1 cellular context compared by ENCODE assay signal in genomic region chr5:135973323-135974018, GRCh38.
A peak's percentile ranks its signal among the peaks of the same experiment; 100 is the strongest.
TF ChIP-seq lines count a peak whose summit lies in the region.

No MANE protein-coding gene starts in this region.

TF ChIP-seq in HepG2, 621 proteins besides CTCF, POLR2A, EP300 and RAD21 (continued from another document and continues in another):
- TF ChIP-seq TIGD3 (CRISPR knock-in tag; IDR thresholded peaks at IDR 0.05; ENCODE audit: borderline replicate concordance) (no peak), ZNF784 (CRISPR knock-in tag; IDR thresholded peaks at IDR 0.05; ENCODE audit: borderline replicate concordance) (peak; percentile 36; the same call in 1 of the 2 replicates), ZNF430 (CRISPR knock-in tag; IDR thresholded peaks at IDR 0.05) (peak; percentile 82), MTERF4 (CRISPR knock-in tag; IDR thresholded peaks at IDR 0.05) (no peak), GABPB1 (CRISPR knock-in tag; IDR thresholded peaks at IDR 0.05) (peak; percentile 34; the same call in 1 of the 2 replicates), XBP1 (CRISPR knock-in tag; IDR thresholded peaks at IDR 0.05) (no peak), SIX4 (CRISPR knock-in tag; IDR thresholded peaks at IDR 0.05) (peak; percentile 62; the same call in 1 of the 2 replicates), CREB1 (IDR thresholded peaks at IDR 0.05) (0 out of 2 replicates have a peak, but pooled peaks have one; percentile 47), CREB1 (CRISPR knock-in tag; IDR thresholded peaks at IDR 0.05) (peak; percentile 76), ZNF18 (CRISPR knock-in tag; IDR thresholded peaks at IDR 0.05; ENCODE audit: insufficient replicate concordance) (no peak), ZNF407 (CRISPR knock-in tag; IDR thresholded peaks at IDR 0.05; ENCODE audit: not compliant biosample characterization) (no peak), ZNF3 (CRISPR knock-in tag; IDR thresholded peaks at IDR 0.05) (peak; percentile 99), RNF219 (CRISPR knock-in tag; IDR thresholded peaks at IDR 0.05) (peak; percentile 39; the same call in 1 of the 2 replicates), ZMYM4 (CRISPR knock-in tag; IDR thresholded peaks at IDR 0.05) (peak; percentile 96), ZNF317 (CRISPR knock-in tag; IDR thresholded peaks at IDR 0.05) (peak; percentile 67; the same call in 1 of the 2 replicates), SMYD3 (CRISPR knock-in tag; IDR thresholded peaks at IDR 0.05) (peak; percentile 94), ZNF775 (CRISPR knock-in tag; IDR thresholded peaks at IDR 0.05; ENCODE audit: borderline replicate concordance) (0 out of 2 replicates have a peak, but pooled peaks have one; percentile 51), ZNF343 (CRISPR knock-in tag; IDR thresholded peaks at IDR 0.05) (peak; percentile 41; the same call in 1 of the 2 replicates), ZNF234 (CRISPR knock-in tag; conservative IDR thresholded peaks at IDR 0.05) (no peak), ZFP1 (CRISPR knock-in tag; IDR thresholded peaks at IDR 0.05) (peak; percentile 75; the same call in 1 of the 2 replicates), MEF2D (CRISPR knock-in tag; IDR thresholded peaks at IDR 0.05) (peak; percentile 78; the same call in 1 of the 2 replicates), TERF1 (CRISPR knock-in tag; IDR thresholded peaks at IDR 0.05) (no peak), ZNF441 (CRISPR knock-in tag; IDR thresholded peaks at IDR 0.05; ENCODE audit: borderline replicate concordance) (peak; percentile 80), ZNF350 (CRISPR knock-in tag; IDR thresholded peaks at IDR 0.05; ENCODE audit: borderline replicate concordance, low read depth) (peak; percentile 53; the same call in 1 of the 2 replicates), ZNF629 (CRISPR knock-in tag; conservative IDR thresholded peaks at IDR 0.05) (peak; percentile 75), PHF8 (CRISPR knock-in tag; IDR thresholded peaks at IDR 0.05) (peak; percentile 50), ZMAT5 (CRISPR knock-in tag; IDR thresholded peaks at IDR 0.05; ENCODE audit: borderline replicate concordance, low read depth) (no peak), ZNF883 (CRISPR knock-in tag; IDR thresholded peaks at IDR 0.05; ENCODE audit: not compliant biosample characterization) (peak; percentile 35), ESRRA (CRISPR knock-in tag; IDR thresholded peaks at IDR 0.05; ENCODE audit: low read depth) (peak; percentile 93), MIER3 (CRISPR knock-in tag; IDR thresholded peaks at IDR 0.05; ENCODE audit: borderline replicate concordance) (peak; percentile 97), ZNF557 (CRISPR knock-in tag; IDR thresholded peaks at IDR 0.05) (peak; percentile 94), ZMYM2 (CRISPR knock-in tag; IDR thresholded peaks at IDR 0.05) (peak; percentile 84; the same call in 1 of the 2 replicates), HNF1B (CRISPR knock-in tag; IDR thresholded peaks at IDR 0.05) (peak; percentile 88), THAP11 (CRISPR knock-in tag; IDR thresholded peaks at IDR 0.05) (peak; percentile 77), ZNF143 (CRISPR knock-in tag; IDR thresholded peaks at IDR 0.05) (peak; percentile 47; the same call in 1 of the 2 replicates), SNAI1 (CRISPR knock-in tag; IDR thresholded peaks at IDR 0.05; ENCODE audit: borderline replicate concordance) (no peak), KDM3A (CRISPR knock-in tag; IDR thresholded peaks at IDR 0.05; ENCODE audit: low read depth) (peak; percentile 71; the same call in 1 of the 2 replicates), PBX3 (CRISPR knock-in tag; IDR thresholded peaks at IDR 0.05; ENCODE audit: borderline replicate concordance) (peak; percentile 34; the same call in 1 of the 2 replicates), ZFP36L1 (CRISPR knock-in tag; IDR thresholded peaks at IDR 0.05) (0 out of 2 replicates have a peak, but pooled peaks have one; percentile 20), ZNF530 (CRISPR knock-in tag; IDR thresholded peaks at IDR 0.05; ENCODE audit: low read depth) (no peak), ZNF839 (CRISPR knock-in tag; IDR thresholded peaks at IDR 0.05; ENCODE audit: borderline replicate concordance) (no peak), SRSF1 (optimal IDR thresholded peaks at IDR 0.05; ENCODE audit: low read depth, low read length) (no peak), TGIF2 (CRISPR knock-in tag; IDR thresholded peaks at IDR 0.05) (peak; percentile 85; the same call in 1 of the 2 replicates), ZNF101 (CRISPR knock-in tag; IDR thresholded peaks at IDR 0.05; ENCODE audit: borderline replicate concordance, low read depth) (no peak)
